ENCODE assay signal across 1 cellular context in genomic region chr15:67835349-67836133, GRCh38.
TF ChIP-seq lines count a peak whose summit lies in the region.

No MANE protein-coding gene starts in this region.

TF ChIP-seq in GM12878, 131 proteins besides CTCF, POLR2A, EP300 and RAD21:
- no peak for TF ChIP-seq ZBTB4 (CRISPR knock-in tag; IDR thresholded peaks at IDR 0.05)
- no peak for TF ChIP-seq TBL1XR1 (IDR thresholded peaks at IDR 0.05; ENCODE audit: low read depth, low read length)
- no peak for TF ChIP-seq MTA2 (IDR thresholded peaks at IDR 0.05; ENCODE audit: low read depth)
- TF ChIP-seq NR2C2 (IDR thresholded peaks at IDR 0.05; ENCODE audit: borderline replicate concordance, control insufficient read depth, insufficient read length, low read depth) = no peak
- peak; percentile 76 for TF ChIP-seq SUZ12 (IDR thresholded peaks at IDR 0.05; ENCODE audit: unreplicated experiment)
- TF ChIP-seq CBX5 (IDR thresholded peaks at IDR 0.05; ENCODE audit: low read depth) = no peak
- TF ChIP-seq BCL3 (IDR thresholded peaks at IDR 0.05; ENCODE audit: borderline replicate concordance, insufficient read depth, low read depth, low read length, poor library complexity, severe bottlenecking) = no peak
- no peak for TF ChIP-seq CHD2 (IDR thresholded peaks at IDR 0.05; ENCODE audit: borderline replicate concordance, low read depth, low read length)
- TF ChIP-seq IRF3 (IDR thresholded peaks at IDR 0.05) = no peak
- no peak for TF ChIP-seq HDAC2 (IDR thresholded peaks at IDR 0.05)
- no peak for TF ChIP-seq BHLHE40 (IDR thresholded peaks at IDR 0.05; ENCODE audit: borderline replicate concordance in 1 of 2, low read depth in 2 of 2, low read length in 1 of 2)
- TF ChIP-seq RCOR1 (conservative IDR thresholded peaks at IDR 0.05; ENCODE audit: low read depth, low read length) = no peak
- no peak for TF ChIP-seq SPI1 (IDR thresholded peaks at IDR 0.05; ENCODE audit: borderline replicate concordance, insufficient read depth, low read depth, low read length)
- no peak for TF ChIP-seq YBX1 (IDR thresholded peaks at IDR 0.05)
- TF ChIP-seq RELA (IDR thresholded peaks at IDR 0.05; ENCODE audit: borderline replicate concordance, partially characterized antibody) = no peak
- TF ChIP-seq BRCA1 (IDR thresholded peaks at IDR 0.05; ENCODE audit: low read depth, low read length) = no peak
- 0 out of 2 replicates have a peak, but pooled peaks have one; percentile 15 for TF ChIP-seq LARP7 (IDR thresholded peaks at IDR 0.05)
- TF ChIP-seq IRF5 (IDR thresholded peaks at IDR 0.05; ENCODE audit: borderline replicate concordance) = no peak
- no peak for TF ChIP-seq BMI1 (IDR thresholded peaks at IDR 0.05; ENCODE audit: borderline replicate concordance)
- TF ChIP-seq ZNF687 (IDR thresholded peaks at IDR 0.05) = no peak
- TF ChIP-seq IKZF1 (conservative IDR thresholded peaks at IDR 0.05) = peak; percentile 55
